ENCODE assay signal across 9 cellular contexts in genomic region chr17:65627892-65628622, GRCh38.
A peak's percentile ranks its signal among the peaks of the same experiment; 100 is the strongest.
DNase-seq lines count a peak whose midpoint lies in the region; ATAC-seq and TF ChIP-seq lines count a peak whose summit lies in the region.
"Had no signal": no experiment of that assay in that cellular context is flagged by ENCODE, and none has a peak within 500 bp of the region (broad histone marks: within the 10 kb centered on the region; RNA-seq: fewer than 3 reads in every experiment).

No MANE protein-coding gene starts in this region.

- no peak for ATAC-seq in stimulated activated naive B cell treated with anti-CD40 and anti-IgM and Interleukin-4, amounts not matched to agents 10 μg/mL and 1 μg/mL and 100 μg/mL, for 72 hours (replicated peaks)
- ATAC-seq in HG02870 (IDR thresholded peaks at IDR 0.05; ENCODE audit: unreplicated experiment) = no peak
- ATAC-seq: GM12878 had no signal

- H3K4me1 Mint-ChIP-seq in stimulated activated naive B cell treated with anti-CD40 and anti-IgM and Interleukin-4, amounts not matched to agents 10 μg/mL and 1 μg/mL and 100 μg/mL, for 72 hours = no peaks in the 10 kb centered on the region

- no peak overlapping the region for H3K9ac ChIP-seq in duodenal mucosa (ENCODE audit: low read depth in 1 of 2, low read length in 2 of 2)

- TF ChIP-seq POLR2A in prostate gland (IDR thresholded peaks at IDR 0.05) (no peak), suprapubic skin (IDR thresholded peaks at IDR 0.05) (no peak)

- H3K4me1 ChIP-seq in duodenal mucosa (ENCODE audit: control insufficient read depth in 1 of 2, insufficient read depth in 2 of 2, low read length in 2 of 2) (peaks cover 5 to 13% of the 10 kb centered on the region in 2 donors), prostate gland (replicated peaks) (peaks cover 6% of the 10 kb centered on the region), suprapubic skin (peaks cover 5% of the 10 kb centered on the region)
- no peaks in the 10 kb centered on the region for H3K4me1 ChIP-seq in effector memory CD4-positive, alpha-beta T cell (ENCODE audit: control insufficient read depth, insufficient read depth, low read length, poor library complexity, severe bottlenecking)

- no peak overlapping the region for H3K4me3 Mint-ChIP-seq in stimulated activated naive B cell treated with anti-CD40 and anti-IgM and Interleukin-4, amounts not matched to agents 10 μg/mL and 1 μg/mL and 100 μg/mL, for 72 hours

- H3K27ac Mint-ChIP-seq in stimulated activated naive B cell treated with anti-CD40 and anti-IgM and Interleukin-4, amounts not matched to agents 10 μg/mL and 1 μg/mL and 100 μg/mL, for 72 hours = no peak overlapping the region

- H3K4me3 ChIP-seq in duodenal mucosa (ENCODE audit: low read depth in 1 of 2, low read length in 2 of 2) = peak overlapping the region; percentile 12 to 13
- no peak overlapping the region for H3K4me3 ChIP-seq in prostate gland
- H3K4me3 ChIP-seq in suprapubic skin = no peak overlapping the region
- no peak overlapping the region for H3K4me3 ChIP-seq in effector memory CD4-positive, alpha-beta T cell (ENCODE audit: insufficient read depth, low read depth, low read length, poor library complexity, severe bottlenecking)
- H3K4me3 ChIP-seq: GM12878 had no signal

- DNase-seq in G401 (ENCODE audit: low spot score) = peak; percentile 16
- DNase-seq in NCI-H510A (lab: John Stamatoyannopoulos, UW) = peak; percentile 69
- DNase-seq in prostate gland (ENCODE audit: low spot score) = peak; percentile 85
- DNase-seq in suprapubic skin (ENCODE audit: low spot score in 2 of 2) = no peak
- DNase-seq in stimulated activated naive B cell treated with anti-CD40 and anti-IgM and Interleukin-4, amounts not matched to agents 10 μg/mL and 1 μg/mL and 100 μg/mL, for 72 hours = no peak
- no peak for DNase-seq in effector memory CD4-positive, alpha-beta T cell

- intact Hi-C loops in prostate gland (cut with DNase I) = no loop called here

- H3K9me3 ChIP-seq in duodenal mucosa (ENCODE audit: control insufficient read depth in 1 of 2, low read length in 2 of 2) (no peaks in the 10 kb centered on the region), prostate gland (no peaks in the 10 kb centered on the region), suprapubic skin (no peaks in the 10 kb centered on the region)
- no peaks in the 10 kb centered on the region for H3K9me3 ChIP-seq in effector memory CD4-positive, alpha-beta T cell (ENCODE audit: control insufficient read depth, low read length)

- TF ChIP-seq CTCF in prostate gland (IDR thresholded peaks at IDR 0.05) (no peak), suprapubic skin (IDR thresholded peaks at IDR 0.05) (no peak)

- WGBS in prostate gland = 11% methylated on average over 16 of the region's 16 CpGs
- WGBS in suprapubic skin = 52% methylated on average over 16 of the region's 16 CpGs

- no peaks in the 10 kb centered on the region for H3K9me3 Mint-ChIP-seq in stimulated activated naive B cell treated with anti-CD40 and anti-IgM and Interleukin-4, amounts not matched to agents 10 μg/mL and 1 μg/mL and 100 μg/mL, for 72 hours

- H3K36me3 ChIP-seq in duodenal mucosa (ENCODE audit: control insufficient read depth in 1 of 2, insufficient read depth in 2 of 2, low read length in 2 of 2) (no peaks in the 10 kb centered on the region), prostate gland (no peaks in the 10 kb centered on the region), suprapubic skin (no peaks in the 10 kb centered on the region)
- no peaks in the 10 kb centered on the region for H3K36me3 ChIP-seq in effector memory CD4-positive, alpha-beta T cell (ENCODE audit: control insufficient read depth, insufficient read depth, low read length)

- H3K36me3 Mint-ChIP-seq in stimulated activated naive B cell treated with anti-CD40 and anti-IgM and Interleukin-4, amounts not matched to agents 10 μg/mL and 1 μg/mL and 100 μg/mL, for 72 hours = no peaks in the 10 kb centered on the region

- in situ Hi-C loops in G401 (cut with HindIII; ENCODE audit: low sequenced_read_pairs) = no loop called here

- H3K27ac ChIP-seq in duodenal mucosa (ENCODE audit: low read depth, low read length) = no peak overlapping the region
- H3K27ac ChIP-seq in prostate gland = peak overlapping the region; percentile 4 to 51
- no peak overlapping the region for H3K27ac ChIP-seq in suprapubic skin
- no peak overlapping the region for H3K27ac ChIP-seq in effector memory CD4-positive, alpha-beta T cell (ENCODE audit: insufficient read depth, low read length, poor library complexity, severe bottlenecking)

- no peaks in the 10 kb centered on the region for H3K27me3 ChIP-seq in duodenal mucosa (ENCODE audit: control insufficient read depth in 1 of 2, insufficient read depth in 2 of 2, low read length in 2 of 2)
- no peaks in the 10 kb centered on the region for H3K27me3 ChIP-seq in prostate gland (replicated peaks; ENCODE audit: insufficient read depth)
- H3K27me3 ChIP-seq in suprapubic skin = no peaks in the 10 kb centered on the region
- H3K27me3 ChIP-seq in effector memory CD4-positive, alpha-beta T cell (replicated peaks; ENCODE audit: control insufficient read depth, insufficient read depth, low read length, poor library complexity, severe bottlenecking) = no peaks in the 10 kb centered on the region

- TF ChIP-seq EP300 in suprapubic skin (IDR thresholded peaks at IDR 0.05) = no peak

- peaks cover 0 to 6% of the 10 kb centered on the region in 2 donors for H3K27me3 Mint-ChIP-seq in stimulated activated naive B cell treated with anti-CD40 and anti-IgM and Interleukin-4, amounts not matched to agents 10 μg/mL and 1 μg/mL and 100 μg/mL, for 72 hours

Comparison
In these comparisons a context has a peak if more than half of its experiments do, and no peak if none do; other contexts are left out.
1. DNase-seq: peak in G401 (single experiment), NCI-H510A (single experiment) and prostate gland (single experiment); none in suprapubic skin (0 of 2), stimulated activated naive B cell treated with anti-CD40 and anti-IgM and Interleukin-4, amounts not matched to agents 10 μg/mL and 1 μg/mL and 100 μg/mL, for 72 hours (single experiment) and effector memory CD4-positive, alpha-beta T cell (0 of 3).
2. H3K27ac ChIP-seq: peak in prostate gland (2 of 2); none in duodenal mucosa (single experiment), suprapubic skin (single experiment) and effector memory CD4-positive, alpha-beta T cell (single experiment).
3. H3K4me3 ChIP-seq: peak in duodenal mucosa (2 of 2); none in prostate gland (0 of 2), suprapubic skin (single experiment) and effector memory CD4-positive, alpha-beta T cell (single experiment).